ENCODE assay signal across 1 cellular context in genomic region chr1:96688737-96689136, GRCh38.
TF ChIP-seq lines count a peak whose summit lies in the region.

No MANE protein-coding gene starts in this region.

TF ChIP-seq in HepG2, 621 proteins besides CTCF, POLR2A, EP300 and RAD21 (continued from another document):
- TF ChIP-seq ELF4 (CRISPR knock-in tag; IDR thresholded peaks at IDR 0.05; ENCODE audit: borderline replicate concordance), result no peak
- TF ChIP-seq MIXL1 (CRISPR knock-in tag; IDR thresholded peaks at IDR 0.05), result 0 out of 2 replicates have a peak, but pooled peaks have one; percentile 30
- 0 out of 2 replicates have a peak, but pooled peaks have one; percentile 27 for TF ChIP-seq NR2C2 (CRISPR knock-in tag; IDR thresholded peaks at IDR 0.05; ENCODE audit: borderline replicate concordance)
- TF ChIP-seq SMC3 (IDR thresholded peaks at IDR 0.05; ENCODE audit: low read length), result peak; percentile 44; the same call in 1 of the 2 replicates
- TF ChIP-seq NR2F6 (IDR thresholded peaks at IDR 0.05), result peak; percentile 80
- TF ChIP-seq NR2F6 (CRISPR knock-in tag; IDR thresholded peaks at IDR 0.05), result peak; percentile 86
